Comparison of ENCODE assay signal across 1 cellular context in genomic region chr1:145824499-145824842, GRCh38.
TF ChIP-seq lines count a peak whose summit lies in the region.

No MANE protein-coding gene starts in this region.

TF ChIP-seq in K562, 482 proteins besides CTCF, POLR2A, EP300 and RAD21 (continues in another document):
- no peak for TF ChIP-seq NBN (IDR thresholded peaks at IDR 0.05; ENCODE audit: low read depth)
- no peak for TF ChIP-seq ZNF212 (CRISPR knock-in tag; IDR thresholded peaks at IDR 0.05)
- peak; percentile 22; the same call in 1 of the 2 replicates for TF ChIP-seq THRAP3 (IDR thresholded peaks at IDR 0.05; ENCODE audit: borderline replicate concordance)
- TF ChIP-seq ETV5 (CRISPR knock-in tag; IDR thresholded peaks at IDR 0.05; ENCODE audit: low read depth): no peak
- TF ChIP-seq E2F4 (CRISPR knock-in tag; IDR thresholded peaks at IDR 0.05; ENCODE audit: low read depth): no peak
- no peak for TF ChIP-seq NFATC3 (IDR thresholded peaks at IDR 0.05)
- no peak for TF ChIP-seq ZNF586 (CRISPR knock-in tag; conservative IDR thresholded peaks at IDR 0.05)
- no peak for TF ChIP-seq MGA (IDR thresholded peaks at IDR 0.05)
- TF ChIP-seq MTA1 (IDR thresholded peaks at IDR 0.05; ENCODE audit: borderline replicate concordance): no peak
- TF ChIP-seq ZC3H11A (IDR thresholded peaks at IDR 0.05; ENCODE audit: low read depth, low read length): no peak
- TF ChIP-seq ZNF431 (CRISPR knock-in tag; IDR thresholded peaks at IDR 0.05): no peak
- no peak for TF ChIP-seq XRCC4 (IDR thresholded peaks at IDR 0.05; ENCODE audit: extremely low read depth, insufficient read depth, insufficient read length)
- TF ChIP-seq ZBTB9 (CRISPR knock-in tag; IDR thresholded peaks at IDR 0.05): no peak
- no peak for TF ChIP-seq BCOR (IDR thresholded peaks at IDR 0.05)
- TF ChIP-seq ARNT (IDR thresholded peaks at IDR 0.05): 0 out of 4 replicates have a peak, but pooled peaks of 1 of the 2 experiments have one; percentile 5
- no peak for TF ChIP-seq PHF8 (IDR thresholded peaks at IDR 0.05; ENCODE audit: borderline replicate concordance, low read length)
- TF ChIP-seq XRCC3 (IDR thresholded peaks at IDR 0.05): no peak
- no peak for TF ChIP-seq HCFC1 (IDR thresholded peaks at IDR 0.05; ENCODE audit: low read depth, low read length)
- TF ChIP-seq ARID2 (IDR thresholded peaks at IDR 0.05): 0 out of 2 replicates have a peak, but pooled peaks have one; percentile 28
- TF ChIP-seq ZNF318 (IDR thresholded peaks at IDR 0.05; ENCODE audit: borderline replicate concordance in 1 of 2, low read depth in 1 of 2): no peak
- TF ChIP-seq CUX1 (CRISPR knock-in tag; IDR thresholded peaks at IDR 0.05): no peak
- no peak for TF ChIP-seq CREB1 (IDR thresholded peaks at IDR 0.05)
- TF ChIP-seq CREB1 (CRISPR knock-in tag; IDR thresholded peaks at IDR 0.05): no peak
- no peak for TF ChIP-seq MED1 (CRISPR knock-in tag; IDR thresholded peaks at IDR 0.05; ENCODE audit: borderline replicate concordance)
- no peak for TF ChIP-seq ZNF77 (CRISPR knock-in tag; IDR thresholded peaks at IDR 0.05)
- no peak for TF ChIP-seq POLR2G (IDR thresholded peaks at IDR 0.05; ENCODE audit: low read depth, low read length)
- TF ChIP-seq LCOR (CRISPR knock-in tag; IDR thresholded peaks at IDR 0.05): peak; percentile 7; the same call in 1 of the 2 replicates
- no peak for TF ChIP-seq HIVEP1 (CRISPR knock-in tag; IDR thresholded peaks at IDR 0.05)
- TF ChIP-seq CC2D1A (IDR thresholded peaks at IDR 0.05): 0 out of 2 replicates have a peak, but pooled peaks have one; percentile 2
